ENCODE assay signal across 1 cellular context in the genomic region with DNA sequence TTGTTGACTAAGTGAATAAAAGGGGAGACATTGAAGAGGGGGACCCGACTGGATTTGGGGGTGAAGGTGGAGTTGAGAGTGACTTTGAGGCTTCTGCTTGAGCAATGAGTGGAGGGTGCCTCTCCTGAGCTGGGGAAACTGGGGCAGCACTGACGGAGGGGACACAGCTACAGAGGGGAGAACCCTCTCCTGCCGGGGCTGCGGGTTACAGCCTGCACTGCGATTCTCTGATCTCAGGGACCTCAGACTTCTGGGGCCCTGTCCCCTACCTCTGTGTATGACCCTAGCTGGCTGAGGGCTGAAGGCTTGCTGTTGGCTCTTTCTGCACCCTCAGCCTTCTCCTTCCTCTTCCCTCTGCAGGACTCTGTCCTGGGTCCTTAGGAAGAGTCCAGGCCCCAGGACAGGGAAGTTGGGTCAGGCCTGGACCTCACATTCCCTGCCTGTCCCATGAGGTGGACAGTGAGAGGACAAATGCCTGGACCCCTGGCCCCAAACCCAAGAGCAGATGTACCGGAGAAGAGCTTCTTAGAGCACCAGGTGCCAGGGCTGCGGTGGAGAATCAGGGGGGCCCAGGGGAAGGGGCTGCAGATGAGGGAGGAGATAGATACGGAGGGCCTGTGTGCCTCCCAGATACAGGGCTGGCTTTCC.
TF ChIP-seq lines count a peak whose summit lies in the region.

No MANE protein-coding gene starts in this region.

TF ChIP-seq in K562, 482 proteins besides CTCF, POLR2A, EP300 and RAD21:
- TF ChIP-seq DMBX1 (CRISPR knock-in tag; IDR thresholded peaks at IDR 0.05; ENCODE audit: borderline replicate concordance): no peak
- TF ChIP-seq ZNF592 (IDR thresholded peaks at IDR 0.05): no peak
- TF ChIP-seq ZNF354B (CRISPR knock-in tag; IDR thresholded peaks at IDR 0.05): no peak
- TF ChIP-seq SRF (CRISPR knock-in tag; IDR thresholded peaks at IDR 0.05): no peak
- TF ChIP-seq PTBP1 (IDR thresholded peaks at IDR 0.05; ENCODE audit: low read depth, low read length): no peak
- no peak for TF ChIP-seq RUNX1 (IDR thresholded peaks at IDR 0.05; ENCODE audit: low read depth)
- TF ChIP-seq, protein P1, sequence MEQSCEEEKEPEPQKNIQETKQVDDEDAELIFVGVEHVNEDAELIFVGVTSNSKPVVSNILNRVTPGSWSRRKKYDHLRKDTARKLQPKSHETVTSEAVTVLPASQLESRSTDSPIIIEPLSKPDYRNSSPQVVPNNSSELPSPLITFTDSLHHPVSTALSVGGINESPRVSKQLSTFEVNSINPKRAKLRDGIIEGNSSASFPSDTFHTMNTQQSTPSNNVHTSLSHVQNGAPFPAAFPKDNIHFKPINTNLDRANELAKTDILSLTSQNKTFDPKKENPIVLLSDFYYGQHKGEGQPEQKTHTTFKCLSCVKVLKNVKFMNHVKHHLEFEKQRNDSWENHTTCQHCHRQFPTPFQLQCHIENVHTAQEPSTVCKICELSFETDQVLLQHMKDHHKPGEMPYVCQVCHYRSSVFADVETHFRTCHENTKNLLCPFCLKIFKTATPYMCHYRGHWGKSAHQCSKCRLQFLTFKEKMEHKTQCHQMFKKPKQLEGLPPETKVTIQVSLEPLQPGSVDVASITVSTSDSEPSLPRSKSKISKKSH (CRISPR knock-in tag; IDR thresholded peaks at IDR 0.05): no peak
